ENCODE assay signal across 14 cellular contexts in the genomic region with DNA sequence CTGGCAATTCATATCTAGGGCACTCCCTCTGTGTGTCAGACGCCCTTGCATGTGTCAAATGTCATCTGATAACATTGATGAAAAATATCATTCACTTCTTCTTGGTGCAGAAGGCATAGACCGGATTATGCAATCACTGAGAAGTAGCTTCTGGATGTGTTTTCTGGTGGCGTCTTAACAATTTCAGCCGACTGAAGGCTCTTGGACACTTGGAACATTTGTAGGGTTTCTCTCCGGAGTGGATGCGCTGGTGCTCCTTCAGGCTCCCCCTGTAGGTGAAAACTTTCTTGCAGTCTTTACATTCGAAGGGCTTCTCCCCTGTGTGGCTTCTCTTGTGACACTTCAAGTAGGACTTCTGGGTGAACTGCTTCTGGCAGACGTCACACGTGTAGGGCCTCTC. TPM values are rescaled to one million over a fixed set of nuclear protein-coding genes. Genes with fewer than 3 reads are reported as not detected.
DNase-seq lines count a peak whose midpoint lies in the region; ATAC-seq and TF ChIP-seq lines count a peak whose summit lies in the region.
"Not testable (repeated sequence)": the region's sequence is repeated elsewhere in the genome, so short reads cannot be mapped to it uniquely, and the experiment has no call there.
"Had no signal": no experiment of that assay in that cellular context is flagged by ENCODE, and none has a peak within 500 bp of the region (broad histone marks: within the 10 kb centered on the region; RNA-seq: fewer than 3 reads in every experiment).

No MANE protein-coding gene starts in this region.

- not testable (repeated sequence) for H3K27me3 ChIP-seq in foreskin keratinocyte
- H3K27me3 ChIP-seq in left lung, result peaks cover 0 to 24% of the 10 kb centered on the region in 2 donors

- H3K27ac ChIP-seq in foreskin keratinocyte, left lung: not testable (repeated sequence)

- peak; percentile 21; the same call in 1 of the 2 replicates for TF ChIP-seq CTCF in AG10803 (conservative IDR thresholded peaks at IDR 0.05; ENCODE audit: low read length)
- TF ChIP-seq CTCF in GM12873 (IDR thresholded peaks at IDR 0.05; ENCODE audit: insufficient read depth, low read depth, low read length, missing control alignments), result peak; percentile 38
- TF ChIP-seq CTCF in foreskin keratinocyte (conservative IDR thresholded peaks at IDR 0.05), result peak; percentile 47
- not testable (repeated sequence) for TF ChIP-seq CTCF in left lung (IDR thresholded peaks at IDR 0.05)
- peak; percentile 46 for TF ChIP-seq CTCF in progenitor cell of endocrine pancreas (IDR thresholded peaks at IDR 0.05; ENCODE audit: unreplicated experiment)

- H3K36me3 Mint-ChIP-seq in progenitor cell of endocrine pancreas (ENCODE audit: insufficient read depth), result not testable (repeated sequence)

- not testable (repeated sequence) for H3K4me1 Mint-ChIP-seq in progenitor cell of endocrine pancreas (ENCODE audit: low read depth)

- peaks cover 0 to 25% of the 10 kb centered on the region in 2 donors for H3K36me3 ChIP-seq in left lung

- H3K27ac Mint-ChIP-seq in progenitor cell of endocrine pancreas, result not testable (repeated sequence)

- intact Hi-C loops in left lung (cut with DNase I), result not testable (repeated sequence)

- H3K9me3 Mint-ChIP-seq in progenitor cell of endocrine pancreas (ENCODE audit: low read depth), result not testable (repeated sequence)

- H3K27me3 Mint-ChIP-seq in progenitor cell of endocrine pancreas, result peaks cover 12% of the 10 kb centered on the region

- peak; percentile 51 for ATAC-seq in SK-N-SH treated with all-trans-retinoic acid at 6 μM for 48 hours
- not testable (repeated sequence) for ATAC-seq in foreskin keratinocyte
- peak; percentile 36 for ATAC-seq in left lung

- not testable (repeated sequence) for H3K4me3 Mint-ChIP-seq in progenitor cell of endocrine pancreas (ENCODE audit: low read depth)

- DNase-seq in AG10803 (ENCODE audit: low read depth); left lung; progenitor cell of endocrine pancreas (ENCODE audit: low spot score, unreplicated experiment): not testable (repeated sequence)
- DNase-seq in NCI-H146 (lab: John Stamatoyannopoulos, UW) (peak; percentile 18), dermis blood vessel endothelial cell (peak; percentile 38), foreskin keratinocyte (peak in 1 of 2 donors; percentile 7)

- H3K9me3 ChIP-seq in left lung, result not testable (repeated sequence)

- H3K4me1 ChIP-seq in foreskin keratinocyte, result not testable (repeated sequence)
- H3K4me1 ChIP-seq in left lung, result peaks cover 6 to 10% of the 10 kb centered on the region in 2 donors

- H3K4me3 ChIP-seq in AG10803 (ENCODE audit: low read length); left lung: not testable (repeated sequence)

RNA-seq across cellular contexts. Expression of gene ZSCAN5C, which starts 19.4 kb away (rescaled TPM):
- total RNA-seq in dermis blood vessel endothelial cell (not detected in 2 replicates), foreskin keratinocyte (not detected in 2 replicates), left lung (not detected), progenitor cell of endocrine pancreas (not detected in 2 replicates)
- not detected in 2 replicates for polyA plus RNA-seq in foreskin keratinocyte
- total RNA-seq: breast epithelium, dorsolateral prefrontal cortex, esophagus muscularis mucosa, mucosa of gallbladder, right atrium auricular region, Right ventricle myocardium inferior had no signal

RNA-seq across cellular contexts. Expression of gene ZSCAN5B, which starts 23.9 kb away (rescaled TPM):
- total RNA-seq in dermis blood vessel endothelial cell, result not detected in 2 replicates
- not detected in 2 replicates for total RNA-seq in foreskin keratinocyte
- polyA plus RNA-seq in foreskin keratinocyte, result 0.04 TPM in 1 of 2 replicates, not detected in the other
- total RNA-seq in left lung, result not detected
- not detected in 2 replicates for total RNA-seq in progenitor cell of endocrine pancreas
- total RNA-seq: breast epithelium, mucosa of gallbladder, right atrium auricular region, Right ventricle myocardium inferior had no signal

RNA-seq across cellular contexts. Expression of gene GALP, which starts 45.6 kb away (rescaled TPM):
- total RNA-seq in dermis blood vessel endothelial cell (not detected in 2 replicates), foreskin keratinocyte (not detected in 2 replicates), left lung (not detected), progenitor cell of endocrine pancreas (not detected in 2 replicates)
- polyA plus RNA-seq in foreskin keratinocyte, result not detected in 2 replicates
- total RNA-seq: breast epithelium, dorsolateral prefrontal cortex, esophagus muscularis mucosa, mucosa of gallbladder, right atrium auricular region, Right ventricle myocardium inferior had no signal

RNA-seq across cellular contexts. Expression of gene EDDM13, which starts 51.1 kb away (rescaled TPM):
- 0.79 and 0.85 TPM in 2 replicates for total RNA-seq in dermis blood vessel endothelial cell
- total RNA-seq in foreskin keratinocyte, result 0.88 and 2.5 TPM in 2 replicates
- 1.6 and 4.7 TPM in 2 replicates for polyA plus RNA-seq in foreskin keratinocyte
- total RNA-seq in left lung, result not detected
- total RNA-seq in progenitor cell of endocrine pancreas, result not detected in 2 replicates
- total RNA-seq: mucosa of gallbladder, right atrium auricular region, Right ventricle myocardium inferior had no signal
